8 cellular contexts compared by ENCODE assay signal in genomic region chr14:35826218-35826951, GRCh38. TPM values are rescaled to one million over a fixed set of nuclear protein-coding genes. Genes with fewer than 3 reads are reported as not detected.
DNase-seq lines count a peak whose midpoint lies in the region; TF ChIP-seq lines count a peak whose summit lies in the region.

TSS of gene BRMS1L (plus strand) at chr14:35826338. CDS start at chr14:35826517, 179 bp downstream.

- H3K27me3 ChIP-seq in SJSA1 (replicated peaks) (no peaks in the 10 kb centered on the region), neuron (ENCODE audit: insufficient read depth, low read length) (no peaks in the 10 kb centered on the region)

- H2AFZ ChIP-seq in neuron (ENCODE audit: low read depth, low read length), result peak within 1 kb of the TSS; percentile 79

- H3K4me1 ChIP-seq in SJSA1 (replicated peaks) (peaks cover 3% of the 10 kb centered on the region; the same call in 1 of the 2 replicates), neuron (ENCODE audit: insufficient read depth, low read length) (peaks cover 10% of the 10 kb centered on the region)

- H3K4me1 Mint-ChIP-seq in activated naive CD4-positive, alpha-beta T cell treated with anti-CD3 and anti-CD28 coated beads for 36 hours (ENCODE audit: low read depth), result peaks cover 29% of the 10 kb centered on the region

- peak within 1 kb of the TSS; percentile 84 for H3K4me3 Mint-ChIP-seq in activated naive CD4-positive, alpha-beta T cell treated with anti-CD3 and anti-CD28 coated beads for 36 hours

- peak within 1 kb of the TSS; percentile 78 for H3K27ac ChIP-seq in SJSA1

- no peaks in the 10 kb centered on the region for H3K9me3 Mint-ChIP-seq in activated naive CD4-positive, alpha-beta T cell treated with anti-CD3 and anti-CD28 coated beads for 36 hours

- H3K9me3 ChIP-seq in SJSA1 (replicated peaks) (no peaks in the 10 kb centered on the region), neuron (ENCODE audit: low read length) (no peaks in the 10 kb centered on the region)

- H3K4me3 ChIP-seq in HFF-Myc (replicated peaks; ENCODE audit: low read depth, low read length) (peak within 1 kb of the TSS; percentile 71), SJSA1 (peak within 1 kb of the TSS; percentile 70), neuron (ENCODE audit: low read length) (peak within 1 kb of the TSS; percentile 96)

- no peaks in the 10 kb centered on the region for H3K27me3 Mint-ChIP-seq in activated naive CD4-positive, alpha-beta T cell treated with anti-CD3 and anti-CD28 coated beads for 36 hours (ENCODE audit: low read depth)

- CTCF ChIA-PET in activated naive CD4-positive, alpha-beta T cell treated with anti-CD3 and anti-CD28 coated beads for 36 hours (lab: Charles Lee), result interaction anchor here (0.6 to 3.7 kb wide), 6 partner anchors 10 to 158 kb away, joined by 3 to 22 read pairs (median 6); partner anchors contain the start of gene RALGAPA1

- DNase-seq in GM04503 (ENCODE audit: low read depth) (peak; percentile 90), HFF-Myc (ENCODE audit: extremely low read depth, low read depth) (peak; percentile 48), MV-4-11 (lab: John Stamatoyannopoulos, UW) (peak; percentile 99), SJSA1 (ENCODE audit: low read depth in 1 of 2, low spot score in 2 of 2) (peak; percentile 91 to 98), foreskin melanocyte (peak; percentile 99), stromal cell of bone marrow (ENCODE audit: low read depth) (peak; percentile 98)
- DNase-seq in activated naive CD4-positive, alpha-beta T cell treated with anti-CD3 and anti-CD28 coated beads for 36 hours, result peak; percentile 99

- H3K27ac Mint-ChIP-seq in activated naive CD4-positive, alpha-beta T cell treated with anti-CD3 and anti-CD28 coated beads for 36 hours, result peak within 1 kb of the TSS; percentile 92

- H3K36me3 Mint-ChIP-seq in activated naive CD4-positive, alpha-beta T cell treated with anti-CD3 and anti-CD28 coated beads for 36 hours (ENCODE audit: low read depth), result peaks cover 3% of the 10 kb centered on the region

- TF ChIP-seq CTCF in HFF-Myc (IDR thresholded peaks at IDR 0.05; ENCODE audit: low read depth, low read length, missing control alignments), result no peak

- intact Hi-C loops in activated naive CD4-positive, alpha-beta T cell treated with anti-CD3 and anti-CD28 coated beads for 36 hours (cut with micrococcal nuclease), result loop anchor here (1.0 to 5.0 kb wide), 13 partner anchors 17 to 1364 kb away; partner anchors contain the start of genes EAPP, FAM177A1, INSM2 and MBIP

- H3K36me3 ChIP-seq in SJSA1, result peaks cover 3% of the 10 kb centered on the region
- no peaks in the 10 kb centered on the region for H3K36me3 ChIP-seq in neuron (ENCODE audit: insufficient read depth, low read length)

RNA-seq across cellular contexts. Expression of gene BRMS1L, which starts in this region (rescaled TPM):
- 3.7 and 9.9 TPM in 2 replicates for total RNA-seq in SJSA1 (2014; rRNA removed; shearing (Covaris generic))
- 1 to 10 TPM; 4.4 to 5.3 TPM for total RNA-seq in activated naive CD4-positive, alpha-beta T cell treated with anti-CD3 and anti-CD28 coated beads for 36 hours

Comparison
In these comparisons a context has a peak if more than half of its experiments do, and no peak if none do; other contexts are left out.
1. Peak in every context shown above with its lines: DNase-seq, H3K4me3 ChIP-seq and H3K27ac ChIP-seq.
2. DNase-seq: peak in every context shown above with its lines; median percentile 99 in MV-4-11; 99 in activated naive CD4-positive, alpha-beta T cell treated with anti-CD3 and anti-CD28 coated beads for 36 hours; 99 in foreskin melanocyte; 98 in stromal cell of bone marrow; 94 in SJSA1; 90 in GM04503; 48 in HFF-Myc.